Comparison of ENCODE assay signal across 8 cellular contexts in the genomic region with DNA sequence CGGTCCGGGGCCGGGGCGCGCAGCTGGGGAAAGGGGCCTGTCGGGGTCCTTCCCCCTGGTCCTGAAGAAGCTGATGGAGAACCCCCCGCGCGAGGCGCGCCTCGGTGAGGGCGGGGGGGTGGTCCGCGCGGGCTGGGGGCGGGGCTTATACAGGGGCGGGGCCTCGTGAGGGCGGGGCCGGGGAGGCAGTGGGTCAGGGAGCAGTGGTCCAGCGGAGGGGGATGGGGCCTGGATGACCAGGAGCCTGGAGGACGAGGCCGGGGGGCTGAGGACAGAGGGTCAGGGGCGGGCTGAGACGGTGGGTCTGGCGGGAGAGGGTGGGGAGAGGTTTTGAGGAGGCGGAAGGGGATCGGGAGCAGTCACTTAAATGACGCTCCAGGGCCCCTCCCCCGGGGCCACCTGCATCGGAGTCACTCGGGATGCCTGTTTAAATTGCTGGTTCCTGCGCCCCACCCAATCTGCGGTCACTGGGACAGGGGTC. TPM values are rescaled to one million over a fixed set of nuclear protein-coding genes. Genes with fewer than 3 reads are reported as not detected.
DNase-seq lines count a peak whose midpoint lies in the region; ATAC-seq and TF ChIP-seq lines count a peak whose summit lies in the region.

No MANE protein-coding gene starts in this region.

- peak overlapping the region; percentile 84 for H3K4me3 Mint-ChIP-seq in activated naive CD8-positive, alpha-beta T cell treated with anti-CD3 and anti-CD28 coated beads for 36 hours

- H3K27me3 Mint-ChIP-seq in activated naive CD8-positive, alpha-beta T cell treated with anti-CD3 and anti-CD28 coated beads for 36 hours = no peaks in the 10 kb centered on the region

- H3K4me1 Mint-ChIP-seq in activated naive CD8-positive, alpha-beta T cell treated with anti-CD3 and anti-CD28 coated beads for 36 hours = peaks cover 16% of the 10 kb centered on the region

- under 1% methylated on average over 35 of the region's 35 CpGs for WGBS in urinary bladder

- H3K9me3 ChIP-seq in RWPE2 (ENCODE audit: severe bottlenecking) (no peaks in the 10 kb centered on the region), cardiac muscle cell (ENCODE audit: low read depth) (no peaks in the 10 kb centered on the region)

- no peaks in the 10 kb centered on the region for H3K9me3 Mint-ChIP-seq in activated naive CD8-positive, alpha-beta T cell treated with anti-CD3 and anti-CD28 coated beads for 36 hours

- H3K36me3 Mint-ChIP-seq in activated naive CD8-positive, alpha-beta T cell treated with anti-CD3 and anti-CD28 coated beads for 36 hours = no peaks in the 10 kb centered on the region

- H3K4me3 ChIP-seq in RWPE2 (ENCODE audit: severe bottlenecking) = peak overlapping the region; percentile 52
- peak overlapping the region; percentile 57 for H3K4me3 ChIP-seq in cardiac muscle cell
- peak overlapping the region; percentile 72 for H3K4me3 ChIP-seq in urinary bladder (ENCODE audit: low read depth, low read length)

- H3K4me1 ChIP-seq in RWPE2 (ENCODE audit: insufficient read depth, poor library complexity, severe bottlenecking) = peaks cover 7% of the 10 kb centered on the region
- peaks cover 13% of the 10 kb centered on the region for H3K4me1 ChIP-seq in cardiac muscle cell (ENCODE audit: low read depth)
- H3K4me1 ChIP-seq in urinary bladder (ENCODE audit: insufficient read depth) = peaks cover 4% of the 10 kb centered on the region

- ATAC-seq in GM18502 (IDR thresholded peaks at IDR 0.05; ENCODE audit: poor library complexity, unreplicated experiment) = peak; percentile 35
- peak; percentile 25 for ATAC-seq in HG03039 (IDR thresholded peaks at IDR 0.05; ENCODE audit: unreplicated experiment)
- ATAC-seq in RWPE2 (ENCODE audit: low read depth) = peak; percentile 18; the same call in 1 of the 3 replicates

- H3K27me3 ChIP-seq in RWPE2 (ENCODE audit: insufficient read depth, poor library complexity, severe bottlenecking) = no peaks in the 10 kb centered on the region
- H3K27me3 ChIP-seq in cardiac muscle cell = no peaks in the 10 kb centered on the region

- H3K36me3 ChIP-seq in RWPE2 (ENCODE audit: low read depth) (no peaks in the 10 kb centered on the region), cardiac muscle cell (no peaks in the 10 kb centered on the region), urinary bladder (ENCODE audit: insufficient read depth) (no peaks in the 10 kb centered on the region)

- H3K27ac Mint-ChIP-seq in activated naive CD8-positive, alpha-beta T cell treated with anti-CD3 and anti-CD28 coated beads for 36 hours = peak overlapping the region; percentile 87

- H3K27ac ChIP-seq in 22Rv1 (peak overlapping the region; percentile 78), RWPE2 (ENCODE audit: poor library complexity, severe bottlenecking) (peak overlapping the region; percentile 75), cardiac muscle cell (peak overlapping the region; percentile 99), urinary bladder (ENCODE audit: low read depth) (peak overlapping the region; percentile 92)

- TF ChIP-seq CTCF in 22Rv1 (IDR thresholded peaks at IDR 0.05) = no peak
- no peak for TF ChIP-seq CTCF in RWPE2 (IDR thresholded peaks at IDR 0.05; ENCODE audit: poor library complexity, severe bottlenecking)
- no peak for TF ChIP-seq CTCF in cardiac muscle cell (IDR thresholded peaks at IDR 0.05; ENCODE audit: low read depth, low read length)

- DNase-seq in RWPE2 (ENCODE audit: low spot score) = no peak
- peak; percentile 58 for DNase-seq in activated naive CD8-positive, alpha-beta T cell treated with anti-CD3 and anti-CD28 coated beads for 36 hours
- peak in 1 of 2 donors; percentile 81 for DNase-seq in cardiac muscle cell (ENCODE audit: low read depth in 1 of 2, low spot score in 1 of 2)
- DNase-seq in pons (ENCODE audit: low spot score) = peak; percentile 60

RNA-seq across cellular contexts. Expression of a gene that starts 0.4 kb away (rescaled TPM):
- total RNA-seq in activated naive CD8-positive, alpha-beta T cell treated with anti-CD3 and anti-CD28 coated beads for 36 hours = 1 to 10 TPM; 2.6 to 2.8 TPM
- total RNA-seq in cardiac muscle cell (8.5 and 21.1 TPM in 2 replicates), urinary bladder (9.0 TPM)
- polyA plus RNA-seq in cardiac muscle cell (4.0 and 20.4 TPM in 2 replicates), urinary bladder (32.1 TPM)
